ENCODE assay signal across 18 cellular contexts in genomic region chr11:87369888-87370287, GRCh38.
DNase-seq lines count a peak whose midpoint lies in the region; ATAC-seq, FAIRE-seq and TF ChIP-seq lines count a peak whose summit lies in the region.
"Had no signal": no experiment of that assay in that cellular context is flagged by ENCODE, and none has a peak within 500 bp of the region (broad histone marks: within the 10 kb centered on the region; RNA-seq: fewer than 3 reads in every experiment).

No MANE protein-coding gene starts in this region.

- no peak for ATAC-seq in HepG2
- ATAC-seq in right lobe of liver: no peak

- no peak overlapping the region for H3K4me2 ChIP-seq in HepG2 (ENCODE audit: low read depth, low read length)
- H3K4me2 ChIP-seq in neural cell (ENCODE audit: low read length): no peak overlapping the region
- H3K4me2 ChIP-seq: BLaER1 had no signal

- BruUV-seq in HepG2 (replicated peaks; lab: Mats Ljungman, UMichigan): no TSS peak

- TF ChIP-seq POLR2A in HepG2 (IDR thresholded peaks at IDR 0.05; ENCODE audit: insufficient read depth in 1 of 2, low read depth in 2 of 2, low read length in 2 of 2) (no peak), right lobe of liver (IDR thresholded peaks at IDR 0.05) (no peak)

- TF ChIP-seq RAD21 in HepG2 (CRISPR knock-in tag; IDR thresholded peaks at IDR 0.05): no peak
- no peak for TF ChIP-seq RAD21 in neural cell (conservative IDR thresholded peaks at IDR 0.05)

- no peak overlapping the region for H3K9ac ChIP-seq in HepG2 (ENCODE audit: insufficient read depth, low read depth, low read length)
- no peak overlapping the region for H3K9ac ChIP-seq in neural cell (ENCODE audit: low read length)
- H3K9ac ChIP-seq: BLaER1 had no signal

- TF ChIP-seq CTCF in HepG2 (CRISPR knock-in tag; IDR thresholded peaks at IDR 0.05) (no peak), right lobe of liver (IDR thresholded peaks at IDR 0.05) (no peak), neural cell (IDR thresholded peaks at IDR 0.05; ENCODE audit: poor library complexity, severe bottlenecking) (no peak), brain microvascular endothelial cell (IDR thresholded peaks at IDR 0.05; ENCODE audit: low read depth, low read length, missing control alignments) (no peak)

- H3K9me2 ChIP-seq in neural cell (ENCODE audit: insufficient read depth, low read length): no peaks in the 10 kb centered on the region

- H3K36me3 ChIP-seq in HepG2 (replicated peaks in 1 of 2; ENCODE audit: control insufficient read depth in 1 of 2, insufficient read depth in 2 of 2, low read length in 2 of 2): no peaks in the 10 kb centered on the region
- no peaks in the 10 kb centered on the region for H3K36me3 ChIP-seq in right lobe of liver
- no peaks in the 10 kb centered on the region for H3K36me3 ChIP-seq in neural cell (ENCODE audit: insufficient read depth, low read length)
- no peaks in the 10 kb centered on the region for H3K36me3 ChIP-seq in brain microvascular endothelial cell (replicated peaks)
- H3K36me3 ChIP-seq: BLaER1, HAP-1 had no signal

- intact Hi-C loops in HepG2 (cut with micrococcal nuclease; ENCODE audit: unreplicated experiment): no loop called here
- intact Hi-C loops in right lobe of liver (cut with DNase I): loop anchor here in 1 of 2 donors (10.0 kb wide), 1 partner anchor 55 kb away; no protein-coding TSS in a partner anchor

- H2AFZ ChIP-seq in HepG2 (ENCODE audit: low read length): no peak overlapping the region
- H2AFZ ChIP-seq in neural cell (ENCODE audit: low read depth, low read length): no peak overlapping the region

- no peaks in the 10 kb centered on the region for H3F3A ChIP-seq in neural cell (ENCODE audit: insufficient read depth, low read length, poor library complexity, severe bottlenecking)

- H3K9me3 ChIP-seq in HepG2 (ENCODE audit: low read length) (no peaks in the 10 kb centered on the region), right lobe of liver (no peaks in the 10 kb centered on the region), neural cell (ENCODE audit: low read length) (no peaks in the 10 kb centered on the region)
- H3K9me3 ChIP-seq: BLaER1, HAP-1 had no signal

- H3K79me2 ChIP-seq in HepG2 (ENCODE audit: insufficient read depth, low read length) (no peaks in the 10 kb centered on the region), neural cell (replicated peaks; ENCODE audit: insufficient read depth, low read length) (no peaks in the 10 kb centered on the region)

- H4K20me1 ChIP-seq in HepG2 (ENCODE audit: insufficient read depth, low read length): no peaks in the 10 kb centered on the region
- H4K20me1 ChIP-seq in neural cell (ENCODE audit: insufficient read depth): no peaks in the 10 kb centered on the region
- H4K20me1 ChIP-seq: BLaER1 had no signal

- WGBS in HepG2 (ENCODE audit: low lambda C conversion rate): 11% methylated on average over 4 of the region's 4 CpGs
- 83% methylated on average over 3 of the region's 4 CpGs for WGBS in right lobe of liver (ENCODE audit: insufficient coverage, low coverage, low lambda C conversion rate, missing lambda C conversion rate)

- H3K27me3 ChIP-seq in HepG2 (ENCODE audit: control insufficient read depth in 1 of 2, insufficient read depth in 2 of 2, low read length in 2 of 2) (peaks cover 0 to 1% of the 10 kb centered on the region in 2 experiments; a peak in 1 of 5 replicates), right lobe of liver (no peaks in the 10 kb centered on the region), neural cell (ENCODE audit: insufficient read depth, low read depth, low read length) (no peaks in the 10 kb centered on the region), brain microvascular endothelial cell (replicated peaks) (no peaks in the 10 kb centered on the region)
- H3K27me3 ChIP-seq: BLaER1 had no signal

- H3K4me1 ChIP-seq in HepG2 (ENCODE audit: insufficient read depth, low read length) (no peaks in the 10 kb centered on the region), right lobe of liver (no peaks in the 10 kb centered on the region)
- H3K4me1 ChIP-seq: BLaER1, HAP-1 had no signal

- DNase-seq in HepG2 (ENCODE audit: low spot score): no peak
- no peak for DNase-seq in right lobe of liver
- peak; percentile 10 for DNase-seq in dermis blood vessel endothelial cell
- DNase-seq in islet precursor cell: peak; percentile 84
- DNase-seq in NCI-H1105 treated with DMSO at 0.1 percent for 48 hours (lab: John Stamatoyannopoulos, UW): no peak
- no peak for DNase-seq in KG1 (lab: John Stamatoyannopoulos, UW)
- no peak for DNase-seq in brain microvascular endothelial cell
- DNase-seq: 8988T; AML-193; Calu3; CD4-positive, CD25-positive, alpha-beta regulatory T cell; DMS79; GOT3 had no signal

- TF ChIP-seq EP300 in HepG2 (IDR thresholded peaks at IDR 0.05; ENCODE audit: low read depth in 2 of 2, low read length in 2 of 2) (no peak), HepG2 (CRISPR knock-in tag; IDR thresholded peaks at IDR 0.05; ENCODE audit: borderline replicate concordance) (no peak), neural cell (conservative IDR thresholded peaks at IDR 0.05; ENCODE audit: poor library complexity, severe bottlenecking) (no peak)

- CTCF ChIA-PET in HepG2 (lab: Yijun Ruan, JAX; ENCODE audit: low intra/inter-chr PET ratio, low total read pairs): no interaction called here

- H3K4me3 ChIP-seq in HepG2 (replicated peaks in 1 of 3; ENCODE audit: insufficient read depth in 1 of 3, low read depth in 2 of 3, low read length in 3 of 3): no peak overlapping the region
- no peak overlapping the region for H3K4me3 ChIP-seq in right lobe of liver
- no peak overlapping the region for H3K4me3 ChIP-seq in neural cell (ENCODE audit: low read length)
- H3K4me3 ChIP-seq in brain microvascular endothelial cell (ENCODE audit: low read depth, low read length): no peak overlapping the region
- H3K4me3 ChIP-seq: BLaER1, HAP-1 had no signal

- H3K27ac ChIP-seq in HepG2 (ENCODE audit: extremely low read length, insufficient read depth, low read length): no peak overlapping the region
- H3K27ac ChIP-seq in right lobe of liver: no peak overlapping the region
- H3K27ac ChIP-seq in neural cell (ENCODE audit: low read length): peak overlapping the region; percentile 69
- H3K27ac ChIP-seq in brain microvascular endothelial cell: no peak overlapping the region
- H3K27ac ChIP-seq: BLaER1 had no signal

- FAIRE-seq in HepG2 (lab: Jason Lieb, UNC): no peak
- FAIRE-seq: G401.6, GM12891 had no signal

- in situ Hi-C loops in HepG2 (cut with HindIII; ENCODE audit: extremely low pct_ligation_motif_present, low pct_unique_long_range_greater_than_20kb): no loop called here
- in situ Hi-C loops in brain microvascular endothelial cell (cut with HindIII; ENCODE audit: low pct_ligation_motif_present, low sequenced_read_pairs): no loop called here

- POLR2A ChIA-PET in HepG2 (lab: Yijun Ruan, JAX): no interaction called here

TF ChIP-seq in HepG2, 621 proteins besides CTCF, POLR2A, EP300 and RAD21:
- TF ChIP-seq ZBTB21 (CRISPR knock-in tag; IDR thresholded peaks at IDR 0.05) (no peak), CEBPB (IDR thresholded peaks at IDR 0.05; ENCODE audit: borderline replicate concordance, low read depth, low read length) (0 out of 2 replicates have a peak, but pooled peaks have one; percentile 27), CHD4 (IDR thresholded peaks at IDR 0.05; ENCODE audit: borderline replicate concordance, low read length) (no peak), CEBPG (CRISPR knock-in tag; IDR thresholded peaks at IDR 0.05) (0 out of 2 replicates have a peak, but pooled peaks have one; percentile 22)

TF ChIP-seq in neural cell, 6 proteins besides CTCF, POLR2A, EP300 and RAD21:
- TF ChIP-seq MXI1 (conservative IDR thresholded peaks at IDR 0.05; ENCODE audit: poor library complexity, severe bottlenecking) (no peak), TAF1 (IDR thresholded peaks at IDR 0.05; ENCODE audit: low read depth) (no peak), EZH2 (IDR thresholded peaks at IDR 0.05; ENCODE audit: borderline replicate concordance, insufficient read depth, low read length, poor library complexity, severe bottlenecking) (no peak), POLR2AphosphoS5 (IDR thresholded peaks at IDR 0.05) (no peak), SMC3 (conservative IDR thresholded peaks at IDR 0.05; ENCODE audit: poor library complexity) (no peak)
- TF ChIP-seq, protein P1, sequence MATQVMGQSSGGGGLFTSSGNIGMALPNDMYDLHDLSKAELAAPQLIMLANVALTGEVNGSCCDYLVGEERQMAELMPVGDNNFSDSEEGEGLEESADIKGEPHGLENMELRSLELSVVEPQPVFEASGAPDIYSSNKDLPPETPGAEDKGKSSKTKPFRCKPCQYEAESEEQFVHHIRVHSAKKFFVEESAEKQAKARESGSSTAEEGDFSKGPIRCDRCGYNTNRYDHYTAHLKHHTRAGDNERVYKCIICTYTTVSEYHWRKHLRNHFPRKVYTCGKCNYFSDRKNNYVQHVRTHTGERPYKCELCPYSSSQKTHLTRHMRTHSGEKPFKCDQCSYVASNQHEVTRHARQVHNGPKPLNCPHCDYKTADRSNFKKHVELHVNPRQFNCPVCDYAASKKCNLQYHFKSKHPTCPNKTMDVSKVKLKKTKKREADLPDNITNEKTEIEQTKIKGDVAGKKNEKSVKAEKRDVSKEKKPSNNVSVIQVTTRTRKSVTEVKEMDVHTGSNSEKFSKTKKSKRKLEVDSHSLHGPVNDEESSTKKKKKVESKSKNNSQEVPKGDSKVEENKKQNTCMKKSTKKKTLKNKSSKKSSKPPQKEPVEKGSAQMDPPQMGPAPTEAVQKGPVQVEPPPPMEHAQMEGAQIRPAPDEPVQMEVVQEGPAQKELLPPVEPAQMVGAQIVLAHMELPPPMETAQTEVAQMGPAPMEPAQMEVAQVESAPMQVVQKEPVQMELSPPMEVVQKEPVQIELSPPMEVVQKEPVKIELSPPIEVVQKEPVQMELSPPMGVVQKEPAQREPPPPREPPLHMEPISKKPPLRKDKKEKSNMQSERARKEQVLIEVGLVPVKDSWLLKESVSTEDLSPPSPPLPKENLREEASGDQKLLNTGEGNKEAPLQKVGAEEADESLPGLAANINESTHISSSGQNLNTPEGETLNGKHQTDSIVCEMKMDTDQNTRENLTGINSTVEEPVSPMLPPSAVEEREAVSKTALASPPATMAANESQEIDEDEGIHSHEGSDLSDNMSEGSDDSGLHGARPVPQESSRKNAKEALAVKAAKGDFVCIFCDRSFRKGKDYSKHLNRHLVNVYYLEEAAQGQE (IDR thresholded peaks at IDR 0.05; ENCODE audit: borderline replicate concordance): no peak

Comparison
In these comparisons a context has a peak if more than half of its experiments do, and no peak if none do; other contexts are left out.
1. DNase-seq: peak in dermis blood vessel endothelial cell (single experiment) and islet precursor cell (single experiment); none in HepG2 (single experiment), right lobe of liver (0 of 3), NCI-H1105 treated with DMSO at 0.1 percent for 48 hours (single experiment), KG1 (single experiment) and brain microvascular endothelial cell (single experiment).